22 cellular contexts compared by ENCODE assay signal in genomic region chrX:8201896-8202331, GRCh38. TPM values are rescaled to one million over a fixed set of nuclear protein-coding genes. Genes with fewer than 3 reads are reported as not detected.
DNase-seq lines count a peak whose midpoint lies in the region; ATAC-seq and TF ChIP-seq lines count a peak whose summit lies in the region.
"Had no signal": no experiment of that assay in that cellular context is flagged by ENCODE, and none has a peak within 500 bp of the region (broad histone marks: within the 10 kb centered on the region; RNA-seq: fewer than 3 reads in every experiment).

No MANE protein-coding gene starts in this region.

- no peak overlapping the region for H3K4ac ChIP-seq in neuronal stem cell (ENCODE audit: low read length)

- H3K4me3 ChIP-seq in cardiac muscle cell = no peak overlapping the region
- no peak overlapping the region for H3K4me3 ChIP-seq in neuronal stem cell (ENCODE audit: low read length in 2 of 2)
- H3K4me3 ChIP-seq: GM23248, stomach, vagina had no signal

- H3K79me1 ChIP-seq in neuronal stem cell (ENCODE audit: low read depth, low read length) = no peaks in the 10 kb centered on the region

- H3K4me3 Mint-ChIP-seq in chondrocyte (ENCODE audit: unreplicated experiment) = no peak overlapping the region
- no peak overlapping the region for H3K4me3 Mint-ChIP-seq in activated T-cell treated with anti-CD3 and anti-CD28 coated beads, Interleukin-2, amount 50 U/mL, for 72 hours
- H3K4me3 Mint-ChIP-seq: activated naive CD4-positive, alpha-beta T cell treated with anti-CD3 and anti-CD28 coated beads, Interleukin-2, amount 10 ng/mL, durations not matched to agents 7 days and 5 days; CD8-positive, alpha-beta memory T cell had no signal

- H3K23ac ChIP-seq in neuronal stem cell (ENCODE audit: low read depth, low read length, poor library complexity) = no peak overlapping the region

- H2BK15ac ChIP-seq in neuronal stem cell (ENCODE audit: low read length) = no peak overlapping the region

- peaks cover 8% of the 10 kb centered on the region for H3K9me3 Mint-ChIP-seq in chondrocyte (ENCODE audit: low read depth)
- H3K9me3 Mint-ChIP-seq in activated T-cell treated with anti-CD3 and anti-CD28 coated beads, Interleukin-2, amount 50 U/mL, for 72 hours = peaks cover 0 to 4% of the 10 kb centered on the region in 2 donors

- no peak overlapping the region for H4K8ac ChIP-seq in neuronal stem cell (ENCODE audit: low read depth, low read length)

- H4K91ac ChIP-seq in neuronal stem cell (ENCODE audit: low read depth, low read length, poor library complexity) = no peak overlapping the region

- no peaks in the 10 kb centered on the region for H3K27me3 ChIP-seq in cardiac muscle cell
- no peaks in the 10 kb centered on the region for H3K27me3 ChIP-seq in neuronal stem cell (ENCODE audit: control insufficient read depth in 3 of 3, insufficient read depth in 3 of 3, low read depth in 1 of 3, low read length in 3 of 3)
- H3K27me3 ChIP-seq: stomach, vagina had no signal

- no peaks in the 10 kb centered on the region for H3K36me3 ChIP-seq in cardiac muscle cell
- H3K36me3 ChIP-seq in neuronal stem cell (replicated peaks in 1 of 2; ENCODE audit: control insufficient read depth in 2 of 2, insufficient read depth in 2 of 2, low read length in 2 of 2) = no peaks in the 10 kb centered on the region
- H3K36me3 ChIP-seq: stomach, vagina had no signal

- no peak overlapping the region for H2AK5ac ChIP-seq in neuronal stem cell (ENCODE audit: low read depth, low read length)

- H3K4me2 ChIP-seq in neuronal stem cell (ENCODE audit: insufficient read depth, low read length, poor library complexity, severe bottlenecking) = no peak overlapping the region

- no peaks in the 10 kb centered on the region for H3K4me1 ChIP-seq in cardiac muscle cell (ENCODE audit: low read depth)
- no peaks in the 10 kb centered on the region for H3K4me1 ChIP-seq in neuronal stem cell (ENCODE audit: control insufficient read depth in 2 of 2, insufficient read depth in 1 of 2, low read depth in 1 of 2, low read length in 2 of 2)
- H3K4me1 ChIP-seq: stomach had no signal

- TF ChIP-seq CTCF in cardiac muscle cell (IDR thresholded peaks at IDR 0.05; ENCODE audit: low read depth, low read length) (no peak), chondrocyte (IDR thresholded peaks at IDR 0.05) (no peak)

- peak; percentile 17 for DNase-seq in ELR (ENCODE audit: low read depth)
- peak in 41 of 58 donors; percentile 0 to 57 (median 8) for DNase-seq in anterior cingulate cortex (lab: John Stamatoyannopoulos, UW)
- peak in 1 of 2 donors; percentile 57 for DNase-seq in cardiac muscle cell (ENCODE audit: low read depth in 1 of 2, low spot score in 1 of 2)
- no peak for DNase-seq in neuronal stem cell (ENCODE audit: low spot score)
- no peak for DNase-seq in chondrocyte (ENCODE audit: low spot score)
- no peak for DNase-seq in SIG-M5 (lab: John Stamatoyannopoulos, UW)
- DNase-seq in activated CD4-positive, alpha-beta T cell treated with anti-CD3 and anti-CD28 coated beads, Interleukin-2, amount 50 U/mL, for 1 hour = no peak
- no peak for DNase-seq in activated T-cell treated with anti-CD3 and anti-CD28 coated beads, Interleukin-2, amount 50 U/mL, for 72 hours
- DNase-seq: activated CD4-positive, alpha-beta T cell treated with anti-CD3 and anti-CD28 coated beads, Interleukin-2, amount 50 U/mL, for 48 hours; activated naive CD4-positive, alpha-beta T cell treated with anti-CD3 and anti-CD28 coated beads, Interleukin-2, amount 10 ng/mL, durations not matched to agents 7 days and 5 days; activated T-cell treated with anti-CD3 and anti-CD28 coated beads for 4 hours; CD8-positive, alpha-beta memory T cell; erythroblast; GM23248; NCI-H2171 treated with DMSO at 0.1 percent for 48 hours; retina; RPMI8226; stomach had no signal

- H3K27me3 Mint-ChIP-seq in chondrocyte (ENCODE audit: low read depth) = no peaks in the 10 kb centered on the region
- H3K27me3 Mint-ChIP-seq in activated T-cell treated with anti-CD3 and anti-CD28 coated beads, Interleukin-2, amount 50 U/mL, for 72 hours (ENCODE audit: low read depth) = no peaks in the 10 kb centered on the region
- H3K27me3 Mint-ChIP-seq: activated naive CD4-positive, alpha-beta T cell treated with anti-CD3 and anti-CD28 coated beads, Interleukin-2, amount 10 ng/mL, durations not matched to agents 7 days and 5 days; CD8-positive, alpha-beta memory T cell had no signal

- H3K9me3 ChIP-seq in cardiac muscle cell (ENCODE audit: low read depth) (no peaks in the 10 kb centered on the region), neuronal stem cell (replicated peaks in 1 of 2; ENCODE audit: control insufficient read depth in 2 of 2, insufficient read depth in 1 of 2, low read depth in 1 of 2, low read length in 2 of 2) (no peaks in the 10 kb centered on the region)
- H3K9me3 ChIP-seq: stomach, vagina had no signal

- H2BK12ac ChIP-seq in neuronal stem cell (ENCODE audit: low read length) = no peak overlapping the region

- no peak overlapping the region for H2BK5ac ChIP-seq in neuronal stem cell (ENCODE audit: low read length)

- no peak overlapping the region for H3K18ac ChIP-seq in neuronal stem cell (ENCODE audit: low read length)

- WGBS in neuronal stem cell (ENCODE audit: extremely low coverage in 2 of 2, insufficient read length in 2 of 2, insufficient replicate concordance in 1 of 2), 2 donors = no CpG with 5 or more reads among the region's 8 CpGs

- no peak overlapping the region for H3K27ac Mint-ChIP-seq in chondrocyte (ENCODE audit: unreplicated experiment)
- no peak overlapping the region for H3K27ac Mint-ChIP-seq in activated T-cell treated with anti-CD3 and anti-CD28 coated beads, Interleukin-2, amount 50 U/mL, for 72 hours
- H3K27ac Mint-ChIP-seq: activated naive CD4-positive, alpha-beta T cell treated with anti-CD3 and anti-CD28 coated beads, Interleukin-2, amount 10 ng/mL, durations not matched to agents 7 days and 5 days; CD8-positive, alpha-beta memory T cell had no signal

- H3K9ac ChIP-seq in neuronal stem cell (ENCODE audit: low read depth, low read length, poor library complexity) = no peak overlapping the region
- H3K9ac ChIP-seq: GM23248 had no signal

- H3K36me3 Mint-ChIP-seq in chondrocyte (ENCODE audit: low read depth) = no peaks in the 10 kb centered on the region
- no peaks in the 10 kb centered on the region for H3K36me3 Mint-ChIP-seq in activated T-cell treated with anti-CD3 and anti-CD28 coated beads, Interleukin-2, amount 50 U/mL, for 72 hours (ENCODE audit: insufficient read depth in 2 of 2)
- H3K36me3 Mint-ChIP-seq: activated naive CD4-positive, alpha-beta T cell treated with anti-CD3 and anti-CD28 coated beads, Interleukin-2, amount 10 ng/mL, durations not matched to agents 7 days and 5 days; CD8-positive, alpha-beta memory T cell had no signal

- no peaks in the 10 kb centered on the region for H3K4me1 Mint-ChIP-seq in chondrocyte (ENCODE audit: low read depth)
- H3K4me1 Mint-ChIP-seq in activated T-cell treated with anti-CD3 and anti-CD28 coated beads, Interleukin-2, amount 50 U/mL, for 72 hours (ENCODE audit: low read depth) = no peaks in the 10 kb centered on the region
- H3K4me1 Mint-ChIP-seq: activated naive CD4-positive, alpha-beta T cell treated with anti-CD3 and anti-CD28 coated beads, Interleukin-2, amount 10 ng/mL, durations not matched to agents 7 days and 5 days; CD8-positive, alpha-beta memory T cell had no signal

- peak overlapping the region; percentile 19 for H3K27ac ChIP-seq in cardiac muscle cell
- no peak overlapping the region for H3K27ac ChIP-seq in neuronal stem cell (replicated peaks; ENCODE audit: low read length)
- H3K27ac ChIP-seq: GM23248, stomach, vagina had no signal

- H2AFZ ChIP-seq in neuronal stem cell (ENCODE audit: low read length) = peak overlapping the region; percentile 8
- H2AFZ ChIP-seq: GM23248 had no signal

- ATAC-seq in activated T-cell treated with anti-CD3 and anti-CD28 coated beads, Interleukin-2, amount 50 U/mL, for 72 hours (replicated peaks in 1 of 2) = no peak

- no peak overlapping the region for H3K14ac ChIP-seq in neuronal stem cell (ENCODE audit: low read length)

- no peak overlapping the region for H2BK120ac ChIP-seq in neuronal stem cell (ENCODE audit: low read depth, low read length)

RNA-seq across cellular contexts. Expression of gene VCX2, which starts 30.8 kb away (rescaled TPM):
- total RNA-seq in cardiac muscle cell (not detected in 2 replicates), chondrocyte (not detected in 3 replicates)
- polyA plus RNA-seq in cardiac muscle cell = not detected in 2 replicates
- not detected for polyA plus RNA-seq in neuronal stem cell (2013, experiment 1 of 2)
- not detected for polyA plus RNA-seq in neuronal stem cell (2013, experiment 2 of 2)
- total RNA-seq in activated T-cell treated with anti-CD3 and anti-CD28 coated beads, Interleukin-2, amount 50 U/mL, for 72 hours = not detected
- total RNA-seq: CD8-positive, alpha-beta memory T cell; GM23248; HT-29; stomach; vagina had no signal
- polyA plus RNA-seq: CD8-positive, alpha-beta memory T cell; GM23248; keratinocyte; neural cell; stomach had no signal

Comparison
In these comparisons a context has a peak if more than half of its experiments do, and no peak if none do; other contexts are left out.
1. DNase-seq: peak in ELR (single experiment) and anterior cingulate cortex (41 of 58); none in neuronal stem cell (single experiment), chondrocyte (single experiment), SIG-M5 (single experiment), activated CD4-positive, alpha-beta T cell treated with anti-CD3 and anti-CD28 coated beads, Interleukin-2, amount 50 U/mL, for 1 hour (single experiment) and activated T-cell treated with anti-CD3 and anti-CD28 coated beads, Interleukin-2, amount 50 U/mL, for 72 hours (0 of 2).